In genomic region chr3:110577856-110578255, GRCh38 we compare ENCODE assay signal across 22 cellular contexts.
DNase-seq lines count a peak whose midpoint lies in the region; ATAC-seq and TF ChIP-seq lines count a peak whose summit lies in the region.
"Had no signal": no experiment of that assay in that cellular context is flagged by ENCODE, and none has a peak within 500 bp of the region (broad histone marks: within the 10 kb centered on the region; RNA-seq: fewer than 3 reads in every experiment).

No MANE protein-coding gene starts in this region.

- no peaks in the 10 kb centered on the region for H3K79me2 ChIP-seq in smooth muscle cell (ENCODE audit: low read depth)

- no peaks in the 10 kb centered on the region for H3K9me3 Mint-ChIP-seq in MCF 10A (ENCODE audit: unreplicated experiment)
- H3K9me3 Mint-ChIP-seq: activated T-helper 2 cell treated with anti-CD3 and anti-CD28 coated beads, Interferon-gamma antibody, Interleukin-2, Interleukin-4, amounts not matched to agents 10 μg/mL and 5 μg/mL and 100 μg/mL, durations not matched to agents 14 hours and 24 hours and 36 hours had no signal

- H3K4me1 Mint-ChIP-seq in MCF 10A (ENCODE audit: insufficient read depth, unreplicated experiment): peaks cover 31% of the 10 kb centered on the region

- no peak for TF ChIP-seq POLR2A in breast epithelium (IDR thresholded peaks at IDR 0.05)

- DNase-seq in MCF 10A (ENCODE audit: unreplicated experiment) (no peak), breast epithelium (ENCODE audit: low spot score in 2 of 2) (no peak), RPMI7951 (ENCODE audit: low read depth) (peak; percentile 32), fibroblast of mammary gland (ENCODE audit: low read depth) (peak; percentile 60), smooth muscle cell (lab: John Stamatoyannopoulos, UW; ENCODE audit: unreplicated experiment) (no peak), SHP77 (lab: John Stamatoyannopoulos, UW) (no peak), hippocampal formation (lab: John Stamatoyannopoulos, UW) (no peak)
- DNase-seq: activated CD4-positive, alpha-beta T cell treated with anti-CD3 and anti-CD28 coated beads for 48 hours; cerebellar nuclear complex; COR-L47; glutamatergic neuron; KBM-7; NCI-H1694 treated with DMSO at 0.1 percent for 48 hours; NCI-H526; SIG-M5; upper lobe of left lung had no signal

- H3K9ac ChIP-seq in smooth muscle cell (ENCODE audit: low read depth): no peak overlapping the region
- H3K9ac ChIP-seq: BLaER1 had no signal

- 93% methylated on average over 2 of the region's 2 CpGs for WGBS in smooth muscle cell (ENCODE audit: low lambda C conversion rate)

- no peak overlapping the region for H2AFZ ChIP-seq in smooth muscle cell (ENCODE audit: low read depth)

- H3K4me3 ChIP-seq in breast epithelium (no peak overlapping the region), fibroblast of mammary gland (ENCODE audit: control insufficient read depth, low read depth, low read length) (no peak overlapping the region), smooth muscle cell (no peak overlapping the region)
- H3K4me3 ChIP-seq: BLaER1, upper lobe of left lung had no signal

- no peaks in the 10 kb centered on the region for H3K9me3 ChIP-seq in breast epithelium
- no peaks in the 10 kb centered on the region for H3K9me3 ChIP-seq in smooth muscle cell (replicated peaks; ENCODE audit: low read depth)
- H3K9me3 ChIP-seq: BLaER1, upper lobe of left lung had no signal

- H3K4me3 Mint-ChIP-seq in MCF 10A (ENCODE audit: unreplicated experiment): no peak overlapping the region
- H3K4me3 Mint-ChIP-seq: activated naive CD8-positive, alpha-beta T cell had no signal

- ATAC-seq in GM18502 (IDR thresholded peaks at IDR 0.05; ENCODE audit: poor library complexity, unreplicated experiment): no peak
- ATAC-seq: sciatic nerve had no signal

- H3K4me1 ChIP-seq in breast epithelium (no peaks in the 10 kb centered on the region), smooth muscle cell (ENCODE audit: low read depth) (peaks cover 7% of the 10 kb centered on the region)
- H3K4me1 ChIP-seq: BLaER1, upper lobe of left lung had no signal

- TF ChIP-seq CTCF in MCF 10A (IDR thresholded peaks at IDR 0.05; ENCODE audit: unreplicated experiment) (no peak), breast epithelium (IDR thresholded peaks at IDR 0.05) (no peak), fibroblast of mammary gland (conservative IDR thresholded peaks at IDR 0.05; ENCODE audit: control insufficient read depth, insufficient read depth, low read depth, low read length) (no peak), smooth muscle cell (IDR thresholded peaks at IDR 0.05; ENCODE audit: borderline replicate concordance, insufficient read depth, poor library complexity, severe bottlenecking) (no peak)

- H3K27ac ChIP-seq in breast epithelium: no peak overlapping the region
- peak overlapping the region; percentile 25 for H3K27ac ChIP-seq in smooth muscle cell (ENCODE audit: low read depth)
- H3K27ac ChIP-seq: 22Rv1, BLaER1, upper lobe of left lung had no signal

- no peaks in the 10 kb centered on the region for H3K36me3 ChIP-seq in breast epithelium
- H3K36me3 ChIP-seq in smooth muscle cell (ENCODE audit: low read depth): no peaks in the 10 kb centered on the region
- H3K36me3 ChIP-seq: BLaER1, upper lobe of left lung had no signal

- BruUV-seq in MCF 10A (replicated peaks; lab: Mats Ljungman, UMichigan): no TSS peak

- POLR2A ChIA-PET in MCF 10A (lab: Yijun Ruan, JAX): no interaction called here

- intact Hi-C loops in MCF 10A (cut with micrococcal nuclease) (loop anchor here (2.0 to 5.0 kb wide), 2 partner anchors 51 to 493 kb away; partner anchors contain the start of gene NECTIN3), breast epithelium (cut with DNase I; ENCODE audit: low total_unique reads) (no loop called here)

- no peak overlapping the region for H3K4me2 ChIP-seq in smooth muscle cell
- H3K4me2 ChIP-seq: BLaER1 had no signal

- CTCF ChIA-PET in MCF 10A (lab: Yijun Ruan, JAX): no interaction called here

- no peaks in the 10 kb centered on the region for H3K36me3 Mint-ChIP-seq in MCF 10A (ENCODE audit: insufficient read depth, unreplicated experiment)
- H3K36me3 Mint-ChIP-seq: activated naive CD8-positive, alpha-beta T cell had no signal

- H3K27me3 ChIP-seq in breast epithelium (no peaks in the 10 kb centered on the region), smooth muscle cell (ENCODE audit: low read depth) (no peaks in the 10 kb centered on the region)
- H3K27me3 ChIP-seq: BLaER1, upper lobe of left lung had no signal

- H3F3A ChIP-seq in smooth muscle cell (ENCODE audit: low read depth): no peaks in the 10 kb centered on the region

- H3K27ac Mint-ChIP-seq in MCF 10A (ENCODE audit: low read depth, unreplicated experiment): peak overlapping the region; percentile 84
- H3K27ac Mint-ChIP-seq: activated naive CD8-positive, alpha-beta T cell; activated T-helper 2 cell treated with anti-CD3 and anti-CD28 coated beads, Interferon-gamma antibody, Interleukin-2, Interleukin-4, amounts not matched to agents 10 μg/mL and 5 μg/mL and 100 μg/mL, durations not matched to agents 14 hours and 24 hours and 36 hours had no signal

- H4K20me1 ChIP-seq in smooth muscle cell (ENCODE audit: low read depth): no peaks in the 10 kb centered on the region
- H4K20me1 ChIP-seq: BLaER1 had no signal

- H3K27me3 Mint-ChIP-seq in MCF 10A (ENCODE audit: insufficient read depth, unreplicated experiment): no peaks in the 10 kb centered on the region
- H3K27me3 Mint-ChIP-seq: activated naive CD8-positive, alpha-beta T cell had no signal

Comparison
In these comparisons a context has a peak if more than half of its experiments do, and no peak if none do; other contexts are left out.
1. DNase-seq: peak in RPMI7951 (single experiment) and fibroblast of mammary gland (single experiment); none in MCF 10A (single experiment), breast epithelium (0 of 2), smooth muscle cell (single experiment), SHP77 (0 of 2) and hippocampal formation (0 of 2).